Comparison of ENCODE assay signal across 8 cellular contexts in the genomic region with DNA sequence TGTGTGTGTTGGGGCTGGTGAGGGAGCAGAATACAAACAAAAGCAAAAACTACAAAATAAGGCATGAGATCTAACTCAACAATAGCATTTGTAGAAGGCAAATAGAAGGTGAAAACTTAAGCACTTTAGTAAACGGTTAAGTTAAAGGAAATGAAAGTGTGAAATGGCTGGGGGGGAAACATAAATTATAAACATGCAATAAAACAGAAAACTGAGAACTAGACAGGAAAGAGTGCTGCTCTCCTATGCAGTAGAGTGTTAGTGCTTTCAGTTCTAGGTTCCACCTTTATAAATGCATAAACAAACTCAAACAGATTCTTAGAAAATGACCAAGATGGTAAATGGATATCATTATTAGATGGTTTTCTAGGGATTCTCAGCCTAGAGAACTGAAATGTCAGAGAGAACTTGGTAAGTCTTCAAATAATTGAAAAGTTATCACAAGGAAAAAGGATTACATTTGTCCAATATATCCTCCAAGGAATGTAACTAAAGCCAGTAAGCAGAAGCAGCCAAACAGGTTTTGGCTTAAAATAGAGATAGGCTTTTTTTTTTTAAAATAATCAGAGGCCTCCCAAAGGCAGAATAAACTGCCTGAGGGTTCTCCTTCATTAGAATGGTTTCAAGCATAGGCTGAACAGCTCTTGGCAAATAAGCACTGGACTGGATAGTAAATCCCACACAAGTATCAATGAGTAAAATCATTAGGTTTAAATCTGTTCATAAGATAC. TPM values are rescaled to one million over a fixed set of nuclear protein-coding genes. Genes with fewer than 3 reads are reported as not detected.
DNase-seq lines count a peak whose midpoint lies in the region; ATAC-seq and TF ChIP-seq lines count a peak whose summit lies in the region.

No MANE protein-coding gene starts in this region.

- TF ChIP-seq CTCF in PC-3 (conservative IDR thresholded peaks at IDR 0.05; ENCODE audit: low read depth, low read length) (no peak), brain microvascular endothelial cell (IDR thresholded peaks at IDR 0.05; ENCODE audit: low read depth, low read length, missing control alignments) (no peak)

- peak overlapping the region; percentile 6 for H3K4me3 Mint-ChIP-seq in activated CD4-positive, alpha-beta T cell treated with anti-CD3 and anti-CD28 coated beads, Interleukin-2, amount 10 ng/mL, durations not matched to agents 7 days and 5 days

- peaks cover 26% of the 10 kb centered on the region for H3K4me1 ChIP-seq in PC-3 (ENCODE audit: insufficient read depth, low read length)
- peaks cover 7% of the 10 kb centered on the region for H3K4me1 ChIP-seq in rectal smooth muscle tissue (ENCODE audit: control insufficient read depth, insufficient read depth, low read length)
- peaks cover 2% of the 10 kb centered on the region for H3K4me1 ChIP-seq in right cardiac atrium (ENCODE audit: control insufficient read depth, insufficient read depth, low read length)

- CTCF ChIA-PET in activated CD4-positive, alpha-beta T cell treated with anti-CD3 and anti-CD28 coated beads, Interleukin-2, amount 10 ng/mL, durations not matched to agents 7 days and 5 days (lab: Charles Lee) = interaction anchor here (0.7 kb wide), 1 partner anchor 41 kb away, joined by 3 read pairs; no protein-coding TSS in a partner anchor
- CTCF ChIA-PET in PC-3 (lab: Charles Lee) = no interaction called here

- POLR2A ChIA-PET in activated CD4-positive, alpha-beta T cell treated with anti-CD3 and anti-CD28 coated beads, Interleukin-2, amount 10 ng/mL, durations not matched to agents 7 days and 5 days (lab: Charles Lee) = no interaction called here
- POLR2A ChIA-PET in PC-3 (lab: Charles Lee; ENCODE audit: unreplicated experiment) = no interaction called here

- H3K4me3 ChIP-seq in PC-3 (ENCODE audit: low read length) (0 out of 2 replicates have a peak overlapping the region, but pooled peaks have one; percentile 14), rectal smooth muscle tissue (ENCODE audit: low read length) (peak overlapping the region; percentile 4), right cardiac atrium (ENCODE audit: low read length) (no peak overlapping the region), brain microvascular endothelial cell (ENCODE audit: low read depth, low read length) (no peak overlapping the region)

- H3K9me2 ChIP-seq in PC-3 (replicated peaks; ENCODE audit: low read length) = no peaks in the 10 kb centered on the region

- peak; percentile 48 for ATAC-seq in HG02943 (IDR thresholded peaks at IDR 0.05; ENCODE audit: low read depth, unreplicated experiment)
- ATAC-seq in PC-3 = no peak; the same call in 1 of the 2 replicates
- no peak for ATAC-seq in right cardiac atrium

- H3K27me3 Mint-ChIP-seq in activated CD4-positive, alpha-beta T cell treated with anti-CD3 and anti-CD28 coated beads, Interleukin-2, amount 10 ng/mL, durations not matched to agents 7 days and 5 days = no peaks in the 10 kb centered on the region

- H3K27ac ChIP-seq in PC-3 (ENCODE audit: low read length) = no peak overlapping the region
- no peak overlapping the region for H3K27ac ChIP-seq in rectal smooth muscle tissue (ENCODE audit: low read depth, low read length)
- H3K27ac ChIP-seq in right cardiac atrium (ENCODE audit: low read length) = no peak overlapping the region
- no peak overlapping the region for H3K27ac ChIP-seq in brain microvascular endothelial cell

- peaks cover 54% of the 10 kb centered on the region for H3K4me1 Mint-ChIP-seq in activated CD4-positive, alpha-beta T cell treated with anti-CD3 and anti-CD28 coated beads, Interleukin-2, amount 10 ng/mL, durations not matched to agents 7 days and 5 days

- peaks cover 17% of the 10 kb centered on the region for H3K36me3 Mint-ChIP-seq in activated CD4-positive, alpha-beta T cell treated with anti-CD3 and anti-CD28 coated beads, Interleukin-2, amount 10 ng/mL, durations not matched to agents 7 days and 5 days (ENCODE audit: low read depth)

- H3K79me2 ChIP-seq in PC-3 (ENCODE audit: low read length) = peaks cover 85% of the 10 kb centered on the region

- no peaks in the 10 kb centered on the region for H3F3A ChIP-seq in PC-3 (ENCODE audit: low read length, unreplicated experiment)

- no peak overlapping the region for H3K9ac ChIP-seq in PC-3 (ENCODE audit: low read length)
- no peak overlapping the region for H3K9ac ChIP-seq in rectal smooth muscle tissue (ENCODE audit: low read length)

- H3K27me3 ChIP-seq in PC-3 (ENCODE audit: low read length) (no peaks in the 10 kb centered on the region), rectal smooth muscle tissue (ENCODE audit: control insufficient read depth, insufficient read depth, low read length) (no peaks in the 10 kb centered on the region), right cardiac atrium (ENCODE audit: control insufficient read depth, insufficient read depth) (no peaks in the 10 kb centered on the region), brain microvascular endothelial cell (replicated peaks) (no peaks in the 10 kb centered on the region)

- intact Hi-C loops in PC-3 (cut with micrococcal nuclease) (no loop called here), right cardiac atrium (cut with DNase I) (no loop called here)

- no peak for DNase-seq in activated CD4-positive, alpha-beta T cell treated with anti-CD3 and anti-CD28 coated beads, Interleukin-2, amount 10 ng/mL, durations not matched to agents 7 days and 5 days
- no peak for DNase-seq in activated CD4-positive, alpha-beta T cell treated with anti-CD3 and anti-CD28 coated beads for 1 hour
- peak; percentile 67 for DNase-seq in PC-3
- no peak for DNase-seq in right cardiac atrium
- no peak for DNase-seq in brain microvascular endothelial cell
- DNase-seq in HuH-7.5 (ENCODE audit: low spot score) = no peak

- H3K9me3 ChIP-seq in PC-3 (ENCODE audit: low read length) = no peaks in the 10 kb centered on the region
- no peaks in the 10 kb centered on the region for H3K9me3 ChIP-seq in right cardiac atrium (ENCODE audit: control insufficient read depth, low read length)

- in situ Hi-C loops in brain microvascular endothelial cell (cut with HindIII; ENCODE audit: low pct_ligation_motif_present, low sequenced_read_pairs) = no loop called here

- no peak overlapping the region for H2AFZ ChIP-seq in PC-3 (ENCODE audit: low read length)

- BruUV-seq in PC-3 (replicated peaks; lab: Mats Ljungman, UMichigan) = no TSS peak

- H3K9me3 Mint-ChIP-seq in activated CD4-positive, alpha-beta T cell treated with anti-CD3 and anti-CD28 coated beads, Interleukin-2, amount 10 ng/mL, durations not matched to agents 7 days and 5 days = no peaks in the 10 kb centered on the region

- H3K4me2 ChIP-seq in PC-3 (ENCODE audit: low read length) = peak overlapping the region; percentile 42

- 0 out of 2 replicates have a peak, but pooled peaks cover 19% of the 10 kb centered on the region for H4K20me1 ChIP-seq in PC-3 (ENCODE audit: low read length)

- no peaks in the 10 kb centered on the region; the same call in 1 of the 2 replicates for H3K36me3 ChIP-seq in PC-3 (ENCODE audit: low read depth, low read length)
- peaks cover 3% of the 10 kb centered on the region for H3K36me3 ChIP-seq in rectal smooth muscle tissue (ENCODE audit: control insufficient read depth, insufficient read depth, low read length)
- H3K36me3 ChIP-seq in brain microvascular endothelial cell (replicated peaks) = no peaks in the 10 kb centered on the region

- WGBS in right cardiac atrium = 58% methylated on average over 1 of the region's 1 CpG

- peak overlapping the region; percentile 25 for H3K27ac Mint-ChIP-seq in activated CD4-positive, alpha-beta T cell treated with anti-CD3 and anti-CD28 coated beads, Interleukin-2, amount 10 ng/mL, durations not matched to agents 7 days and 5 days

RNA-seq across cellular contexts. Expression of gene RBM26, which starts 23.3 kb away (rescaled TPM):
- 10 to 100 TPM; 55.8 to 69.5 TPM for total RNA-seq in activated CD4-positive, alpha-beta T cell treated with anti-CD3 and anti-CD28 coated beads, Interleukin-2, amount 10 ng/mL, durations not matched to agents 7 days and 5 days
- total RNA-seq in PC-3 (2014; rRNA removed) = 15.8 and 16.1 TPM in 2 replicates
- total RNA-seq in right cardiac atrium = 10 to 100 TPM; 25.3 to 28.2 (median 27.1) TPM
- 14.5 TPM for polyA plus RNA-seq in right cardiac atrium

Comparison
In these comparisons a context has a peak if more than half of its experiments do, and no peak if none do; other contexts are left out.
1. H3K4me3 ChIP-seq: peak in PC-3 (single experiment) and rectal smooth muscle tissue (single experiment); none in right cardiac atrium (single experiment) and brain microvascular endothelial cell (single experiment).